Comparison of ENCODE assay signal across 8 cellular contexts in genomic region chr3:53162672-53163458, GRCh38. TPM values are rescaled to one million over a fixed set of nuclear protein-coding genes. Genes with fewer than 3 reads are reported as not detected.
DNase-seq lines count a peak whose midpoint lies in the region; ATAC-seq and TF ChIP-seq lines count a peak whose summit lies in the region.

No MANE protein-coding gene starts in this region.

- H3K79me1 ChIP-seq in neuronal stem cell (ENCODE audit: low read depth, low read length) = peaks cover 3% of the 10 kb centered on the region

- H3K27ac ChIP-seq in neuronal stem cell (replicated peaks; ENCODE audit: low read length) = no peak overlapping the region

- no peak overlapping the region for H2BK12ac ChIP-seq in neuronal stem cell (ENCODE audit: low read length)

- peaks cover 20 to 33% of the 10 kb centered on the region in 2 donors for H3K4me1 ChIP-seq in neuronal stem cell (ENCODE audit: control insufficient read depth in 2 of 2, insufficient read depth in 1 of 2, low read depth in 1 of 2, low read length in 2 of 2)

- ATAC-seq in GM21515 (IDR thresholded peaks at IDR 0.05; ENCODE audit: unreplicated experiment) = peak; percentile 31
- ATAC-seq in GM18517 (IDR thresholded peaks at IDR 0.05; ENCODE audit: unreplicated experiment) = no peak

- no peak overlapping the region for H3K14ac ChIP-seq in neuronal stem cell (ENCODE audit: low read length)

- WGBS in neuronal stem cell (ENCODE audit: extremely low coverage in 2 of 2, insufficient read length in 2 of 2, insufficient replicate concordance in 1 of 2), 2 donors = no CpG with 5 or more reads among the region's 12 CpGs

- H3K18ac ChIP-seq in neuronal stem cell (ENCODE audit: low read length) = peak overlapping the region; percentile 45

- H2BK15ac ChIP-seq in neuronal stem cell (ENCODE audit: low read length) = no peak overlapping the region

- H2BK120ac ChIP-seq in neuronal stem cell (ENCODE audit: low read depth, low read length) = no peak overlapping the region

- H3K4me3 ChIP-seq in choroid plexus epithelial cell (ENCODE audit: low read depth, low read length) = peak overlapping the region; percentile 87
- H3K4me3 ChIP-seq in neuronal stem cell (ENCODE audit: low read length in 2 of 2) = peak overlapping the region in 1 of 2 donors; percentile 7

- DNase-seq in 8988T = peak; percentile 54
- DNase-seq in T-helper 9 cell = peak; percentile 38
- no peak for DNase-seq in choroid plexus epithelial cell (ENCODE audit: low read depth)
- DNase-seq in neuronal stem cell (ENCODE audit: low spot score) = no peak
- DNase-seq in NCI-H2196 (lab: John Stamatoyannopoulos, UW; ENCODE audit: unreplicated experiment) = no peak
- DNase-seq in NCI-H69 (lab: John Stamatoyannopoulos, UW) = no peak

- peak overlapping the region; percentile 55 for H4K8ac ChIP-seq in neuronal stem cell (ENCODE audit: low read depth, low read length)

- no peaks in the 10 kb centered on the region for H3K9me3 ChIP-seq in neuronal stem cell (replicated peaks in 1 of 2; ENCODE audit: control insufficient read depth in 2 of 2, insufficient read depth in 1 of 2, low read depth in 1 of 2, low read length in 2 of 2)

- peak overlapping the region; percentile 2 for H2AK5ac ChIP-seq in neuronal stem cell (ENCODE audit: low read depth, low read length)

- H3K9ac ChIP-seq in neuronal stem cell (ENCODE audit: low read depth, low read length, poor library complexity) = no peak overlapping the region

- H3K4me2 ChIP-seq in neuronal stem cell (ENCODE audit: insufficient read depth, low read length, poor library complexity, severe bottlenecking) = no peak overlapping the region

- H3K36me3 ChIP-seq in neuronal stem cell (replicated peaks in 1 of 2; ENCODE audit: control insufficient read depth in 2 of 2, insufficient read depth in 2 of 2, low read length in 2 of 2) = no peaks in the 10 kb centered on the region

- no peak overlapping the region for H4K91ac ChIP-seq in neuronal stem cell (ENCODE audit: low read depth, low read length, poor library complexity)

- TF ChIP-seq CTCF in choroid plexus epithelial cell (conservative IDR thresholded peaks at IDR 0.05; ENCODE audit: low read depth, low read length) = no peak

- no peak overlapping the region for H3K23ac ChIP-seq in neuronal stem cell (ENCODE audit: low read depth, low read length, poor library complexity)

- no peak overlapping the region for H3K4ac ChIP-seq in neuronal stem cell (ENCODE audit: low read length)

- no peak overlapping the region for H2AFZ ChIP-seq in neuronal stem cell (ENCODE audit: low read length)

- H3K27me3 ChIP-seq in neuronal stem cell (ENCODE audit: control insufficient read depth in 3 of 3, insufficient read depth in 3 of 3, low read depth in 1 of 3, low read length in 3 of 3) = peaks cover 0 to 70% (median 15%) of the 10 kb centered on the region in 3 experiments

- no peak overlapping the region for H2BK5ac ChIP-seq in neuronal stem cell (ENCODE audit: low read length)

RNA-seq across cellular contexts. Expression of gene PRKCD, which starts 1.9 kb away (rescaled TPM):
- polyA plus RNA-seq in neuronal stem cell (2013, experiment 1 of 2) = 7.8 TPM
- polyA plus RNA-seq in neuronal stem cell (2013, experiment 2 of 2) = 7.9 TPM

RNA-seq across cellular contexts. Expression of gene RFT1, which starts 32.6 kb away (rescaled TPM):
- polyA plus RNA-seq in neuronal stem cell (2013, experiment 1 of 2) = 9.3 TPM
- 9.6 TPM for polyA plus RNA-seq in neuronal stem cell (2013, experiment 2 of 2)

Comparison
In these comparisons a context has a peak if more than half of its experiments do, and no peak if none do; other contexts are left out.
1. DNase-seq: peak in 8988T (single experiment) and T-helper 9 cell (single experiment); none in choroid plexus epithelial cell (single experiment), neuronal stem cell (single experiment), NCI-H2196 (single experiment) and NCI-H69 (single experiment).